Comparison of ENCODE assay signal across 23 cellular contexts in genomic region chr20:42906120-42906519, GRCh38.
"Had no signal": no experiment of that assay in that cellular context is flagged by ENCODE, and none has a peak within 500 bp of the region (broad histone marks: within the 10 kb centered on the region; RNA-seq: fewer than 3 reads in every experiment).

No MANE protein-coding gene starts in this region.

- H3K4me1 Mint-ChIP-seq: mesothelial cell of epicardium, naive B cell had no signal

- ATAC-seq: esophagus mucosa, gastrocnemius medialis, heart right ventricle, left cardiac atrium, left lung, lower lobe of right lung, mucosa of descending colon had no signal

- H3K4me1 ChIP-seq: esophagus squamous epithelium, gastrocnemius medialis, left lung, lower lobe of right lung had no signal

- H3K27ac ChIP-seq: coronary artery, dorsolateral prefrontal cortex, epithelial cell of prostate, esophagus squamous epithelium, gastrocnemius medialis, heart right ventricle, left lung, lower lobe of right lung had no signal

- H3K36me3 Mint-ChIP-seq: mesothelial cell of epicardium, naive B cell had no signal

- H3K4me3 Mint-ChIP-seq: mesothelial cell of epicardium, naive B cell had no signal

- DNase-seq: dermis blood vessel endothelial cell; dorsolateral prefrontal cortex; effector CD4-positive, alpha-beta T cell; effector memory CD4-positive, alpha-beta T cell; erythroblast; esophagus squamous epithelium; foreskin fibroblast; foreskin melanocyte; gastrocnemius medialis; glutamatergic neuron; head of caudate nucleus; hippocampal formation; left cardiac atrium; left lung; lower lobe of right lung; mesenchymal stem cell; mucosa of descending colon; naive B cell had no signal

- H3K4me3 ChIP-seq: coronary artery, dorsolateral prefrontal cortex, esophagus squamous epithelium, gastrocnemius medialis, heart right ventricle, left lung, lower lobe of right lung, mucosa of descending colon had no signal

- H3K27me3 ChIP-seq: dorsolateral prefrontal cortex, esophagus squamous epithelium, gastrocnemius medialis, heart right ventricle, left lung had no signal

- H3K9me3 ChIP-seq: esophagus squamous epithelium, gastrocnemius medialis, heart right ventricle, left lung, lower lobe of right lung, mucosa of descending colon had no signal

- H3K27ac Mint-ChIP-seq: mesothelial cell of epicardium, naive B cell had no signal

- H3K36me3 ChIP-seq: esophagus squamous epithelium, gastrocnemius medialis, heart right ventricle, left lung, lower lobe of right lung had no signal

- H3K27me3 Mint-ChIP-seq: naive B cell had no signal
